Comparison of ENCODE assay signal across 7 cellular contexts in the genomic region with DNA sequence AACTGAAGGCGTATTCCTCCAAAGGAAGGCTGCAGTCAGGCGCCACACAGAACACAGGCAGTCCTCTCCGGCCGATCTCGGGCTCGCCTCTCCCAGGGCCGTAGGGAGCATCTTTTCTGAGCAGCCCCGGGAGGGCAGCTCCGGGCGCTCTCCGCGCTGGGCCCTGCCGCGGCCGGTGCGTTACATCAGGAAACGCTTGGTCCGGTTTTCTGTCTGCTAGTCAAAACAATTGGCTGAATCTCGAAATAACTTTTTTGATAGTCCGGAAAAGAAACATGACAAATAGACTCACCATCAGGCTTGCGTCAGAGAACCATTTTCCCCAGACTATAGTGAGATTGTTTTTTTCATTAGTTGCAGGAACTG.
DNase-seq lines count a peak whose midpoint lies in the region; ATAC-seq and TF ChIP-seq lines count a peak whose summit lies in the region.

No MANE protein-coding gene starts in this region.

- H2AFZ ChIP-seq in MM.1S (ENCODE audit: low read length): peak overlapping the region; percentile 67

- H3K27me3 ChIP-seq in MM.1S (replicated peaks; ENCODE audit: insufficient read depth, low read length) (peaks cover 16% of the 10 kb centered on the region), brain microvascular endothelial cell (replicated peaks) (no peaks in the 10 kb centered on the region)

- TF ChIP-seq CTCF in GM13976 (IDR thresholded peaks at IDR 0.05; ENCODE audit: borderline replicate concordance, control extremely low read depth, extremely low read depth, insufficient read depth, missing control alignments): no peak
- TF ChIP-seq CTCF in MM.1S (IDR thresholded peaks at IDR 0.05; ENCODE audit: low read length): no peak
- TF ChIP-seq CTCF in brain microvascular endothelial cell (IDR thresholded peaks at IDR 0.05; ENCODE audit: low read depth, low read length, missing control alignments): no peak

- H3K4me3 ChIP-seq in MM.1S (ENCODE audit: low read length): peak overlapping the region; percentile 62
- peak overlapping the region; percentile 57 for H3K4me3 ChIP-seq in brain microvascular endothelial cell (ENCODE audit: low read depth, low read length)

- H3K79me2 ChIP-seq in MM.1S (ENCODE audit: low read length): no peaks in the 10 kb centered on the region

- H3K9ac ChIP-seq in MM.1S (ENCODE audit: low read length): peak overlapping the region; percentile 54

- peak; percentile 38 for DNase-seq in GM13976 (ENCODE audit: low spot score)
- DNase-seq in MM.1S: peak; percentile 17
- DNase-seq in brain microvascular endothelial cell: peak; percentile 53
- peak; percentile 56 for DNase-seq in left kidney (ENCODE audit: low read depth, low spot score)
- peak; percentile 67 for DNase-seq in stromal cell of bone marrow (ENCODE audit: low read depth)

- H3K4me1 ChIP-seq in MM.1S (ENCODE audit: low read length): peaks cover 22% of the 10 kb centered on the region

- in situ Hi-C loops in GM13976 (cut with MboI; ENCODE audit: low sequenced_read_pairs, unreplicated experiment) (no loop called here), brain microvascular endothelial cell (cut with HindIII; ENCODE audit: low pct_ligation_motif_present, low sequenced_read_pairs) (no loop called here)

- H3K27ac ChIP-seq in MM.1S (ENCODE audit: low read length): peak overlapping the region; percentile 3; the same call in 1 of the 2 replicates
- H3K27ac ChIP-seq in brain microvascular endothelial cell: peak overlapping the region; percentile 61

- peaks cover 22% of the 10 kb centered on the region for H3F3A ChIP-seq in MM.1S (ENCODE audit: insufficient read depth, low read length)

- H4K20me1 ChIP-seq in MM.1S (ENCODE audit: insufficient read depth, low read length): no peaks in the 10 kb centered on the region

- H3K9me2 ChIP-seq in MM.1S (replicated peaks; ENCODE audit: insufficient read depth, low read length): no peaks in the 10 kb centered on the region

- ATAC-seq in HG03135 (IDR thresholded peaks at IDR 0.05; ENCODE audit: unreplicated experiment) (no peak), HG03025 (IDR thresholded peaks at IDR 0.05; ENCODE audit: low FRiP score, unreplicated experiment) (no peak)

- H3K36me3 ChIP-seq in MM.1S (replicated peaks; ENCODE audit: insufficient read depth, low read length) (no peaks in the 10 kb centered on the region), brain microvascular endothelial cell (replicated peaks) (no peaks in the 10 kb centered on the region)

- H3K9me3 ChIP-seq in MM.1S (replicated peaks; ENCODE audit: insufficient read depth, low read length): no peaks in the 10 kb centered on the region

- peak overlapping the region; percentile 92 for H3K4me2 ChIP-seq in MM.1S (ENCODE audit: low read depth, low read length)

Comparison
In these comparisons a context has a peak if more than half of its experiments do, and no peak if none do; other contexts are left out.
1. DNase-seq: peak in every context shown above with its lines; median percentile 67 in stromal cell of bone marrow; 56 in left kidney; 53 in brain microvascular endothelial cell; 38 in GM13976; 17 in MM.1S.